29 cellular contexts compared by ENCODE assay signal in genomic region chr5:60455589-60455988, GRCh38.
"Had no signal": no experiment of that assay in that cellular context is flagged by ENCODE, and none has a peak within 500 bp of the region (broad histone marks: within the 10 kb centered on the region; RNA-seq: fewer than 3 reads in every experiment).

No MANE protein-coding gene starts in this region.

- H3K36me3 ChIP-seq: ascending aorta, breast epithelium, MG63, Peyer's patch had no signal

- DNase-seq: activated CD4-positive, alpha-beta T cell treated with anti-CD3 and anti-CD28 coated beads, Interleukin-2, amount 10 ng/mL, durations not matched to agents 7 days and 5 days; activated CD4-positive, alpha-beta T cell treated with anti-CD3 and anti-CD28 coated beads, Interleukin-2, amount 50 U/mL, for 48 hours; activated CD8-positive, alpha-beta T cell treated with anti-CD3 and anti-CD28 coated beads, Interleukin-2, amount 10 ng/mL, durations not matched to agents 7 days and 5 days; activated gamma-delta T cell; activated naive CD4-positive, alpha-beta T cell treated with Interleukin-2 at 50 U/mL for 16 hours; activated naive CD8-positive, alpha-beta T cell treated with anti-CD3 and anti-CD28 coated beads, Interleukin-2, amount 10 ng/mL, durations not matched to agents 7 days and 5 days; activated T-cell treated with anti-CD3 and anti-CD28 coated beads, Interleukin-2, amount 50 U/mL, for 24 hours; amygdala; caudate nucleus; cerebellar nuclear complex; MG63; NCI-H1048; NCI-H1105 treated with DMSO at 0.1 percent for 48 hours; NCI-H1436; NCI-H1694; NCI-H1930; NCI-H2081 treated with DMSO at 0.1 percent for 48 hours; NCI-H226; NCI-H446 treated with DMSO at 0.1 percent for 48 hours; NCI-H524 treated with DMSO at 0.1 percent for 48 hours; NK-92 treated with Interleukin-12 subunit alpha and Interleukin-12 subunit beta, amount 100 ng/mL, for 24 hours; PC-3; Peyer's patch; RPMI8226; SIG-M5; T1000 had no signal

- H3K4me3 ChIP-seq: ascending aorta, breast epithelium, MG63, Peyer's patch had no signal

- ATAC-seq: activated CD8-positive, alpha-beta T cell treated with anti-CD3 and anti-CD28 coated beads, Interleukin-2, amount 10 ng/mL, durations not matched to agents 7 days and 5 days; PC-3; Right ventricle myocardium inferior had no signal

- H3K27ac ChIP-seq: ascending aorta, breast epithelium, Peyer's patch had no signal

- H3K27me3 ChIP-seq: ascending aorta, breast epithelium, MG63, Peyer's patch had no signal

- H3K9me3 ChIP-seq: ascending aorta, breast epithelium, MG63, Peyer's patch had no signal

- H3K4me1 ChIP-seq: breast epithelium, Peyer's patch had no signal
